25 cellular contexts compared by ENCODE assay signal in the genomic region with DNA sequence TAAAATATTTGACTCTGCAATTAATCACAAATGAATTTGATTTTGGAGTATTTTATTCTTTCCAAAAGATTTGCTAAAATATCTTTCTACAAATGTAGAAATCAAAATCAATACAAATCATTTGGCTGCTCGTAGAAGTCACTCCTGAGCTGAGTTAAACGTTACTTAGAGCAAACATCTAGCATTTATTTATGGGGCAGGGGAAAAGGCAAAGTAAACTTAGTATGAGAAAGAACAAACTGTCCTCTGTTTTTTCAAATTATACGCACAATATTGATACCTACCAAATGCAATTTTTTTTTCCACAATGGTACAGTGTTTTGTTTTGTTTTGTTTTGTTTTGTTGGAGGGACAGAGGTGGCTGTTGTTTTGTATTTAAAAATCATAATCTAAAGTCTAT.
DNase-seq lines count a peak whose midpoint lies in the region; ATAC-seq and TF ChIP-seq lines count a peak whose summit lies in the region.
"Had no signal": no experiment of that assay in that cellular context is flagged by ENCODE, and none has a peak within 500 bp of the region (broad histone marks: within the 10 kb centered on the region; RNA-seq: fewer than 3 reads in every experiment).

No MANE protein-coding gene starts in this region.

- H3K36me3 Mint-ChIP-seq in GM23338 (ENCODE audit: low read depth) (no peaks in the 10 kb centered on the region), progenitor cell of endocrine pancreas (ENCODE audit: insufficient read depth) (no peaks in the 10 kb centered on the region)

- H2AFZ ChIP-seq in GM23338, result no peak overlapping the region
- H2AFZ ChIP-seq in SU-DHL-6 (ENCODE audit: low read depth, low read length, severe bottlenecking), result no peak overlapping the region
- H2AFZ ChIP-seq: PC-9 had no signal

- H3K4me3 Mint-ChIP-seq in GM23338 (no peak overlapping the region), progenitor cell of endocrine pancreas (ENCODE audit: low read depth) (peak overlapping the region; percentile 49)
- H3K4me3 Mint-ChIP-seq: CD4-positive, alpha-beta T cell; HFFc6 had no signal

- no peak overlapping the region for H3K27ac ChIP-seq in GM23338 (ENCODE audit: low read depth)
- H3K27ac ChIP-seq in SU-DHL-6 (ENCODE audit: low read depth, low read length), result no peak overlapping the region
- H3K27ac ChIP-seq: A549; BLaER1 treated with 17β-estradiol and CSF1 and Interleukin-3, amounts not matched to agents 10 nM and 100 nM; HL-60; PC-9; SJSA1 had no signal

- H3F3A ChIP-seq in GM23338 (replicated peaks; ENCODE audit: low read depth), result no peaks in the 10 kb centered on the region
- peaks cover 7% of the 10 kb centered on the region; the same call in 1 of the 2 replicates for H3F3A ChIP-seq in SU-DHL-6 (ENCODE audit: insufficient read depth)

- no peaks in the 10 kb centered on the region for H3K79me2 ChIP-seq in GM23338 (replicated peaks; ENCODE audit: insufficient read depth)
- H3K79me2 ChIP-seq in SU-DHL-6 (ENCODE audit: insufficient read depth, low read length), result no peaks in the 10 kb centered on the region

- H3K9me3 Mint-ChIP-seq in GM23338 (no peaks in the 10 kb centered on the region), progenitor cell of endocrine pancreas (ENCODE audit: low read depth) (no peaks in the 10 kb centered on the region)
- H3K9me3 Mint-ChIP-seq: CD4-positive, alpha-beta T cell; HFFc6 had no signal

- H3K27me3 Mint-ChIP-seq in GM23338 (ENCODE audit: insufficient read depth, low read depth, poor library complexity) (no peaks in the 10 kb centered on the region), progenitor cell of endocrine pancreas (no peaks in the 10 kb centered on the region)

- no peak for TF ChIP-seq CTCF in GM23338 (conservative IDR thresholded peaks at IDR 0.05; ENCODE audit: low read depth in 2 of 2)
- no peak for TF ChIP-seq CTCF in SU-DHL-6 (IDR thresholded peaks at IDR 0.05; ENCODE audit: insufficient read depth, low read length, poor library complexity, severe bottlenecking)
- no peak for TF ChIP-seq CTCF in progenitor cell of endocrine pancreas (IDR thresholded peaks at IDR 0.05; ENCODE audit: unreplicated experiment)

- 0 out of 2 replicates have a peak overlapping the region, but pooled peaks have one; percentile 41 for H3K27ac Mint-ChIP-seq in GM23338
- peak overlapping the region; percentile 90 for H3K27ac Mint-ChIP-seq in progenitor cell of endocrine pancreas
- H3K27ac Mint-ChIP-seq: CD4-positive, alpha-beta T cell; HFFc6 had no signal

- H3K36me3 ChIP-seq in GM23338 (ENCODE audit: insufficient read depth), result no peaks in the 10 kb centered on the region
- H3K36me3 ChIP-seq in SU-DHL-6 (ENCODE audit: low read length), result no peaks in the 10 kb centered on the region
- H3K36me3 ChIP-seq: BLaER1 treated with 17β-estradiol and CSF1 and Interleukin-3, amounts not matched to agents 10 nM and 100 nM; HAP-1; SJSA1 had no signal

- H3K9ac ChIP-seq in SU-DHL-6 (ENCODE audit: low read length), result no peak overlapping the region
- H3K9ac ChIP-seq: BLaER1 treated with 17β-estradiol and CSF1 and Interleukin-3, amounts not matched to agents 10 nM and 100 nM had no signal

- ATAC-seq in GM23338 (no peak), left lobe of liver (peak; percentile 41), HG02798 (IDR thresholded peaks at IDR 0.05; ENCODE audit: poor library complexity, unreplicated experiment) (no peak)
- ATAC-seq: A549 had no signal

- no peaks in the 10 kb centered on the region for H3K9me3 ChIP-seq in SU-DHL-6 (ENCODE audit: insufficient read depth, low read length)
- H3K9me3 ChIP-seq: A549; BLaER1 treated with 17β-estradiol and CSF1 and Interleukin-3, amounts not matched to agents 10 nM and 100 nM; HAP-1; SJSA1 had no signal

- H3K4me1 ChIP-seq in GM23338 (ENCODE audit: insufficient read depth), result no peaks in the 10 kb centered on the region
- H3K4me1 ChIP-seq: A549, SJSA1 had no signal

- H3K4me2 ChIP-seq in GM23338 (no peak overlapping the region), SU-DHL-6 (ENCODE audit: low read depth, low read length, poor library complexity, severe bottlenecking) (peak overlapping the region; percentile 62)
- H3K4me2 ChIP-seq: A549; BLaER1 treated with 17β-estradiol and CSF1 and Interleukin-3, amounts not matched to agents 10 nM and 100 nM; PC-9 had no signal

- H4K20me1 ChIP-seq in GM23338 (replicated peaks; ENCODE audit: insufficient read depth), result no peaks in the 10 kb centered on the region
- no peaks in the 10 kb centered on the region for H4K20me1 ChIP-seq in SU-DHL-6 (ENCODE audit: low read depth, low read length)
- H4K20me1 ChIP-seq: BLaER1 treated with 17β-estradiol and CSF1 and Interleukin-3, amounts not matched to agents 10 nM and 100 nM had no signal

- DNase-seq in GM23338 (ENCODE audit: low spot score) (no peak), left lobe of liver (ENCODE audit: low spot score) (no peak), progenitor cell of endocrine pancreas (ENCODE audit: low spot score, unreplicated experiment) (no peak), RPMI8226 (no peak)
- DNase-seq in activated CD8-positive, alpha-beta memory T cell treated with anti-CD3 and anti-CD28 coated beads, Interleukin-2, amount 50 U/mL, for 48 hours, result no peak
- DNase-seq: AML-193; CD4-positive, alpha-beta T cell; GOT3; HFFc6; NCI-H1105; NCI-H1436 treated with DMSO at 0.1 percent for 48 hours; NCI-H187 treated with DMSO at 0.1 percent for 48 hours; NCI-H2171 treated with DMSO at 0.1 percent for 48 hours; NCI-H345; NCI-H524; NCI-H774; PC-9; Right ventricle myocardium superior had no signal

- H3K9me2 ChIP-seq in GM23338 (ENCODE audit: insufficient read depth) (no peaks in the 10 kb centered on the region), SU-DHL-6 (replicated peaks; ENCODE audit: insufficient read depth, low read length) (no peaks in the 10 kb centered on the region)

- H3K27me3 ChIP-seq in GM23338 (ENCODE audit: insufficient read depth), result no peaks in the 10 kb centered on the region
- H3K27me3 ChIP-seq in SU-DHL-6 (ENCODE audit: low read length), result no peaks in the 10 kb centered on the region
- H3K27me3 ChIP-seq: BLaER1 treated with 17β-estradiol and CSF1 and Interleukin-3, amounts not matched to agents 10 nM and 100 nM; SJSA1 had no signal

- H3K4me3 ChIP-seq in GM23338 (no peak overlapping the region), SU-DHL-6 (ENCODE audit: insufficient read depth, low read length, poor library complexity, severe bottlenecking) (no peak overlapping the region)
- H3K4me3 ChIP-seq: A549; BLaER1 treated with 17β-estradiol and CSF1 and Interleukin-3, amounts not matched to agents 10 nM and 100 nM; HAP-1; PC-9; SJSA1 had no signal

- H3K4me1 Mint-ChIP-seq in GM23338 (peaks cover 22% of the 10 kb centered on the region), progenitor cell of endocrine pancreas (ENCODE audit: low read depth) (peaks cover 60% of the 10 kb centered on the region)

TF ChIP-seq in GM23338, 12 proteins besides CTCF, POLR2A, EP300 and RAD21 (continues in another document):
- TF ChIP-seq ETS1 (IDR thresholded peaks at IDR 0.05) (no peak), EZH2phosphoT487 (IDR thresholded peaks at IDR 0.05; ENCODE audit: unreplicated experiment) (no peak), REST (IDR thresholded peaks at IDR 0.05; ENCODE audit: unreplicated experiment) (no peak)
